In the genomic region with DNA sequence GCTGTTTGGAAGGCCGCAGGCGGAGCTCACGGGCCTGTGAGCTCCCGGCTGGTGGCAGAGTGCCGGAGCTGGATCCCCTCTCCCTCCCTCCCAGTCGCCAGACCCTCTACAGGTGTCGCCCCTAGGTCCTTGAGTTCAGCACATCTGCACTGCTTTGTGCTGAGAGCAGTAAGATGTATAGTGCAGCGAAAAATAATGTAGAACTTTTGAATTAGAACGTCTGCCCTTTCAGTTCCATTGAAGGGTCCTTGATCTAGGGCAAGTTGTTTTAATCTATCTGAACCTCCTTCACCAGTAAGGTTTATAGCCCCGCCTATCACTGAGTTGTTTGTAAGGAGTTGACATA, we compare ENCODE assay signal across 7 cellular contexts. TPM values are rescaled to one million over a fixed set of nuclear protein-coding genes. Genes with fewer than 3 reads are reported as not detected.
DNase-seq lines count a peak whose midpoint lies in the region; ATAC-seq, FAIRE-seq and TF ChIP-seq lines count a peak whose summit lies in the region.
"Had no signal": no experiment of that assay in that cellular context is flagged by ENCODE, and none has a peak within 500 bp of the region (broad histone marks: within the 10 kb centered on the region; RNA-seq: fewer than 3 reads in every experiment).

No MANE protein-coding gene starts in this region.

- no peak for TF ChIP-seq POLR2A in GM12878 (IDR thresholded peaks at IDR 0.05; ENCODE audit: low read depth, low read length)

- peaks cover 0 to 16% of the 10 kb centered on the region in 2 experiments; a peak in 3 of 4 replicates for H3K36me3 ChIP-seq in GM12878 (ENCODE audit: control insufficient read depth in 2 of 2, insufficient read depth in 2 of 2, low read length in 1 of 2)

- SMC1A ChIA-PET in GM12878 (lab: Charles Lee; ENCODE audit: uncharacterized antibody, unreplicated experiment) = interaction anchor here (0.7 to 3.7 kb wide), 7 partner anchors 20 to 310 kb away, joined by 3 to 12 read pairs (median 3); no protein-coding TSS in a partner anchor

- no peaks in the 10 kb centered on the region for H3K27me3 Mint-ChIP-seq in nephron (ENCODE audit: low read depth)

- WGBS in GM12878 (ENCODE audit: insufficient coverage, insufficient replicate concordance, low lambda C conversion rate, missing lambda C conversion rate) = 6% methylated on average over 10 of the region's 10 CpGs

- H3K4me3 ChIP-seq in GM12878 = peak overlapping the region; percentile 86

- peak overlapping the region; percentile 81 for H3K27ac ChIP-seq in GM12878 (ENCODE audit: control insufficient read depth, insufficient read depth)

- no peaks in the 10 kb centered on the region for H3K27me3 ChIP-seq in GM12878 (replicated peaks in 1 of 2; ENCODE audit: control insufficient read depth in 2 of 2, insufficient read depth in 2 of 2, low read length in 1 of 2)

- H3K9me3 Mint-ChIP-seq in nephron = no peaks in the 10 kb centered on the region

- no peak for FAIRE-seq in GM12878 (lab: Jason Lieb, UNC)

- H3K79me2 ChIP-seq in GM12878 (ENCODE audit: control insufficient read depth, insufficient read depth, low read length) = peaks cover 42% of the 10 kb centered on the region

- TF ChIP-seq RAD21 in GM12878 (IDR thresholded peaks at IDR 0.05; ENCODE audit: insufficient read depth, low read depth, low read length) = no peak

- H2AFZ ChIP-seq in GM12878 (ENCODE audit: control insufficient read depth, low read depth, low read length) = peak overlapping the region; percentile 94

- BruUV-seq in GM12878 (replicated peaks; lab: Mats Ljungman, UMichigan) = no TSS peak

- no peak for DNase-seq in GM12878 (ENCODE audit: low read depth, low spot score)
- no peak for DNase-seq in HPDE6-E6E7 (ENCODE audit: extremely low spot score)
- no peak for DNase-seq in NCI-H226

- peaks cover 27% of the 10 kb centered on the region for H3K36me3 Mint-ChIP-seq in nephron (ENCODE audit: low read depth)

- TF ChIP-seq EP300 in GM12878 (IDR thresholded peaks at IDR 0.05; ENCODE audit: borderline replicate concordance in 1 of 2, control insufficient read depth in 1 of 2, low read depth in 2 of 2, low read length in 2 of 2) = no peak

- CTCF ChIA-PET in GM12878 (lab: Yijun Ruan, JAX) = interaction anchor here (0.8 to 2.1 kb wide), 5 partner anchors 11 to 108 kb away, joined by 3 to 6 read pairs (median 3); no protein-coding TSS in a partner anchor

- peak overlapping the region; percentile 77 for H3K4me2 ChIP-seq in GM12878 (ENCODE audit: control insufficient read depth, insufficient read depth)

- intact Hi-C loops in GM12878 (cut with micrococcal nuclease; ENCODE audit: unreplicated experiment) = loop anchor here (5.0 kb wide), 1 partner anchor 367 kb away; the partner anchor contains the start of gene PANX1

- peaks cover 22% of the 10 kb centered on the region for H3K4me1 Mint-ChIP-seq in nephron

- POLR2A ChIA-PET in GM12878 (lab: Charles Lee) = interaction anchor here (1.0 to 1.3 kb wide), 2 partner anchors 16 to 24 kb away, joined by 4 to 6 read pairs; no protein-coding TSS in a partner anchor

- no peaks in the 10 kb centered on the region; the same call in 2 of the 3 replicates for H3K9me3 ChIP-seq in GM12878 (replicated peaks; ENCODE audit: control insufficient read depth, insufficient read depth, low read length)

- peak overlapping the region; percentile 99 for H3K9ac ChIP-seq in GM12878 (ENCODE audit: control insufficient read depth, insufficient read depth, low read length)

- H3K4me1 ChIP-seq in GM12878 (ENCODE audit: control insufficient read depth, insufficient read depth, low read length) = peaks cover 3% of the 10 kb centered on the region; the same call in 1 of the 2 replicates

- H3K4me3 Mint-ChIP-seq in nephron = peak overlapping the region; percentile 87 to 97 (median 92)

- ATAC-seq in GM18868 (IDR thresholded peaks at IDR 0.05; ENCODE audit: unreplicated experiment) (peak; percentile 64), HG03095 (IDR thresholded peaks at IDR 0.05; ENCODE audit: unreplicated experiment) (peak; percentile 51), GM12878 (peak; percentile 80)

- no peaks in the 10 kb centered on the region for H4K20me1 ChIP-seq in GM12878 (ENCODE audit: control insufficient read depth, insufficient read depth)

- TF ChIP-seq CTCF in GM12878 (IDR thresholded peaks at IDR 0.05 in 2 of 3, conservative IDR thresholded peaks at IDR 0.05 in 1 of 3; ENCODE audit: control insufficient read depth in 2 of 3, extremely low read depth in 1 of 3, insufficient read depth in 1 of 3, low read depth in 3 of 3, low read length in 3 of 3) (no peak), nephron (IDR thresholded peaks at IDR 0.05; ENCODE audit: unreplicated experiment in 3 of 3) (no peak)

- in situ Hi-C loops in GM12878 (cut with MboI) = no loop called here

- peak overlapping the region; percentile 87 to 95 (median 94) for H3K27ac Mint-ChIP-seq in nephron

- RAD21 ChIA-PET in GM12878 (lab: Charles Lee; ENCODE audit: unreplicated experiment) = interaction anchor here (0.7 to 2.7 kb wide), 5 partner anchors 24 to 310 kb away, joined by 3 to 12 read pairs (median 4); no protein-coding TSS in a partner anchor

RNA-seq across cellular contexts. Expression of gene ANKRD49, which starts 0.4 kb away (rescaled TPM):
- total RNA-seq in GM12878 (2013; cell fraction: nucleolus; rRNA removed) = 38.0 and 40.7 TPM in 2 replicates
- total RNA-seq in GM12878 (2014; rRNA removed) = 19.8 and 25.8 TPM in 2 replicates
- 38.5 and 39.8 TPM in 2 replicates for total RNA-seq in GM12878 (2014; rRNA removed; fragmentation: Illumina TruSeq; extraction: Trizol)
- total RNA-seq in GM12878 (2021) = 19.2 and 19.8 TPM in 2 replicates
- polyA plus RNA-seq in GM12878 (2011; ENCODE audit: low read depth) = 16.7 TPM
- 45.9 and 62.2 TPM in 2 replicates for polyA plus RNA-seq in GM12878 (2011; rRNA removed)
- 13.4 and 15.7 TPM in 2 replicates for polyA plus RNA-seq in GM12878 (2011; cell fraction: cytosol; rRNA removed)
- 30.1 and 42.6 TPM in 2 replicates for polyA plus RNA-seq in GM12878 (2011; cell fraction: nucleus; rRNA removed)
- 22.3 and 23.9 TPM in 2 replicates for polyA plus RNA-seq in GM12878 (2012)
- polyA plus RNA-seq in GM12878 (2014; fragmentation: Illumina TruSeq; extraction: Trizol) = 46.6 and 59.9 TPM in 2 replicates
- 10 to 100 TPM; 33.2 to 37.1 TPM for polyA plus RNA-seq in GM12878 (2014; fragmentation: Nextera tagmentation; extraction: Ambion mirVana)
- 18.4 and 22.3 TPM in 2 replicates for polyA plus RNA-seq in GM12878 (2014; rRNA removed)
- polyA plus RNA-seq in GM12878 (2016; fragmentation: Nextera tagmentation; extraction: Ambion mirVana) = 10 to 100 TPM; 31.7 to 34.1 TPM
- polyA minus RNA-seq in GM12878 (2011; rRNA and poly(A)+ RNA removed) = 12.1 and 21.4 TPM in 2 replicates
- 4.2 and 6.8 TPM in 2 replicates for polyA minus RNA-seq in GM12878 (2011; cell fraction: cytosol; rRNA and poly(A)+ RNA removed)
- polyA minus RNA-seq in GM12878 (2011; cell fraction: nucleus; rRNA and poly(A)+ RNA removed) = 18.0 and 18.5 TPM in 2 replicates

RNA-seq across cellular contexts. Expression of gene MRE11, which starts 0.5 kb away (rescaled TPM):
- total RNA-seq in GM12878 (2013; cell fraction: nucleolus; rRNA removed) = 152 and 163 TPM in 2 replicates
- 20.1 and 20.2 TPM in 2 replicates for total RNA-seq in GM12878 (2014; rRNA removed)
- total RNA-seq in GM12878 (2014; rRNA removed; fragmentation: Illumina TruSeq; extraction: Trizol) = 33.2 and 34.5 TPM in 2 replicates
- total RNA-seq in GM12878 (2021) = 26.1 and 28.6 TPM in 2 replicates
- 14.9 TPM for polyA plus RNA-seq in GM12878 (2011; ENCODE audit: low read depth)
- polyA plus RNA-seq in GM12878 (2011; rRNA removed) = 25.2 and 49.8 TPM in 2 replicates
- polyA plus RNA-seq in GM12878 (2011; cell fraction: cytosol; rRNA removed) = 6.5 and 6.6 TPM in 2 replicates
- polyA plus RNA-seq in GM12878 (2011; cell fraction: nucleus; rRNA removed) = 17.9 and 24.4 TPM in 2 replicates
- polyA plus RNA-seq in GM12878 (2012) = 15.6 and 20.3 TPM in 2 replicates
- polyA plus RNA-seq in GM12878 (2014; fragmentation: Illumina TruSeq; extraction: Trizol) = 32.5 and 40.5 TPM in 2 replicates
- polyA plus RNA-seq in GM12878 (2014; fragmentation: Nextera tagmentation; extraction: Ambion mirVana) = 10 to 100 TPM; 19.3 to 20.5 TPM
- 16.2 and 20.3 TPM in 2 replicates for polyA plus RNA-seq in GM12878 (2014; rRNA removed)
- polyA plus RNA-seq in GM12878 (2016; fragmentation: Nextera tagmentation; extraction: Ambion mirVana) = 10 to 100 TPM; 33.9 to 39.2 TPM
- 15.8 and 26.4 TPM in 2 replicates for polyA minus RNA-seq in GM12878 (2011; rRNA and poly(A)+ RNA removed)
- polyA minus RNA-seq in GM12878 (2011; cell fraction: cytosol; rRNA and poly(A)+ RNA removed) = 7.8 and 9.6 TPM in 2 replicates
- polyA minus RNA-seq in GM12878 (2011; cell fraction: nucleus; rRNA and poly(A)+ RNA removed) = 19.8 and 26.0 TPM in 2 replicates

RNA-seq across cellular contexts. Expression of gene C11orf97, which starts 18.1 kb away (rescaled TPM):
- total RNA-seq in GM12878 (2013; cell fraction: nucleolus; rRNA removed) = not detected in 2 replicates
- total RNA-seq in GM12878 (2014; rRNA removed) (not detected in 2 replicates), GM12878 (2014; rRNA removed; fragmentation: Illumina TruSeq; extraction: Trizol) (not detected in 2 replicates), GM12878 (2021) (not detected in 2 replicates)
- polyA plus RNA-seq in GM12878 (2011; ENCODE audit: low read depth) = not detected
- polyA plus RNA-seq in GM12878 (2011; rRNA removed) (not detected in 2 replicates), GM12878 (2014; fragmentation: Illumina TruSeq; extraction: Trizol) (not detected in 2 replicates), GM12878 (2014; fragmentation: Nextera tagmentation; extraction: Ambion mirVana) (not detected), GM12878 (2014; rRNA removed) (not detected in 2 replicates), GM12878 (2016; fragmentation: Nextera tagmentation; extraction: Ambion mirVana) (not detected)
- not detected in 2 replicates for polyA plus RNA-seq in GM12878 (2011; cell fraction: cytosol; rRNA removed)
- polyA plus RNA-seq in GM12878 (2011; cell fraction: nucleus; rRNA removed) = not detected in 2 replicates
- not detected in 2 replicates for polyA plus RNA-seq in GM12878 (2012)
- not detected in 2 replicates for polyA minus RNA-seq in GM12878 (2011; rRNA and poly(A)+ RNA removed)
- not detected in 2 replicates for polyA minus RNA-seq in GM12878 (2011; cell fraction: cytosol; rRNA and poly(A)+ RNA removed)
- not detected in 2 replicates for polyA minus RNA-seq in GM12878 (2011; cell fraction: nucleus; rRNA and poly(A)+ RNA removed)
- total RNA-seq: dermis microvascular lymphatic vessel endothelial cell had no signal

RNA-seq across cellular contexts. Expression of gene FUT4, which starts 49.5 kb away (rescaled TPM):
- 9.3 and 10.0 TPM in 2 replicates for total RNA-seq in GM12878 (2013; cell fraction: nucleolus; rRNA removed)
- total RNA-seq in GM12878 (2014; rRNA removed) (3.6 and 4.1 TPM in 2 replicates), GM12878 (2014; rRNA removed; fragmentation: Illumina TruSeq; extraction: Trizol) (2.1 and 2.2 TPM in 2 replicates), GM12878 (2021) (3.3 and 4.1 TPM in 2 replicates)
- polyA plus RNA-seq in GM12878 (2011; ENCODE audit: low read depth) = 0.60 TPM
- polyA plus RNA-seq in GM12878 (2011; rRNA removed) (9.1 and 10.4 TPM in 2 replicates), GM12878 (2014; fragmentation: Illumina TruSeq; extraction: Trizol) (2.4 TPM in 2 replicates), GM12878 (2014; fragmentation: Nextera tagmentation; extraction: Ambion mirVana) (under 1 TPM; 0.68 TPM), GM12878 (2014; rRNA removed) (3.5 and 3.6 TPM in 2 replicates), GM12878 (2016; fragmentation: Nextera tagmentation; extraction: Ambion mirVana) (1 to 10 TPM in 1 of 2 experiments, under 1 TPM in 1; 0.76 to 1.4 TPM)
- polyA plus RNA-seq in GM12878 (2011; cell fraction: cytosol; rRNA removed) = 6.0 and 6.9 TPM in 2 replicates
- 7.8 and 9.6 TPM in 2 replicates for polyA plus RNA-seq in GM12878 (2011; cell fraction: nucleus; rRNA removed)
- polyA plus RNA-seq in GM12878 (2012) = 0.84 and 1.3 TPM in 2 replicates
- 10.4 and 11.2 TPM in 2 replicates for polyA minus RNA-seq in GM12878 (2011; rRNA and poly(A)+ RNA removed)
- 3.7 and 4.3 TPM in 2 replicates for polyA minus RNA-seq in GM12878 (2011; cell fraction: cytosol; rRNA and poly(A)+ RNA removed)
- 10.3 and 16.1 TPM in 2 replicates for polyA minus RNA-seq in GM12878 (2011; cell fraction: nucleus; rRNA and poly(A)+ RNA removed)
